8 cellular contexts compared by ENCODE assay signal in genomic region chrX:72245461-72246089, GRCh38. TPM values are rescaled to one million over a fixed set of nuclear protein-coding genes. Genes with fewer than 3 reads are reported as not detected.
DNase-seq lines count a peak whose midpoint lies in the region; ATAC-seq and TF ChIP-seq lines count a peak whose summit lies in the region.

No MANE protein-coding gene starts in this region.

- H3K4me3 ChIP-seq in NT2/D1 (ENCODE audit: insufficient read length, low read depth): no peak overlapping the region

- no peak overlapping the region for H3K27ac ChIP-seq in foreskin keratinocyte

- H3K27me3 ChIP-seq in NT2/D1 (ENCODE audit: insufficient read depth, insufficient read length): no peaks in the 10 kb centered on the region
- no peaks in the 10 kb centered on the region for H3K27me3 ChIP-seq in foreskin keratinocyte

- DNase-seq in Daoy (ENCODE audit: low read depth): peak; percentile 51
- peak; percentile 55 for DNase-seq in NT2/D1 (ENCODE audit: low read depth, low spot score)
- DNase-seq in activated effector memory CD4-positive, alpha-beta T cell treated with Interleukin-2 at 50 U/mL for 16 hours: peak; percentile 8
- DNase-seq in foreskin keratinocyte: no peak
- peak in 6 of 10 donors; percentile 41 to 85 (median 48) for DNase-seq in posterior cingulate gyrus
- DNase-seq in cortex of kidney (lab: John Stamatoyannopoulos, UW): no peak

- no peaks in the 10 kb centered on the region for H3K36me3 ChIP-seq in NT2/D1 (ENCODE audit: insufficient read depth, insufficient read length, low read length)

- intact Hi-C loops in posterior cingulate gyrus (cut with DNase I): loop anchor here (10.0 kb wide), 1 partner anchor 299 kb away; no protein-coding TSS in a partner anchor

- ATAC-seq in HG02870 (IDR thresholded peaks at IDR 0.05; ENCODE audit: unreplicated experiment): peak; percentile 57
- ATAC-seq in foreskin keratinocyte: peak; percentile 86
- no peak for ATAC-seq in HG03432 (IDR thresholded peaks at IDR 0.05; ENCODE audit: unreplicated experiment)

- H3K9ac ChIP-seq in NT2/D1 (ENCODE audit: insufficient read length, low read depth): no peak overlapping the region

- peak; percentile 76 for TF ChIP-seq CTCF in foreskin keratinocyte (conservative IDR thresholded peaks at IDR 0.05)

- H3K9me3 ChIP-seq in NT2/D1 (ENCODE audit: insufficient read depth, low read length): 0 out of 2 replicates have a peak, but pooled peaks cover 3% of the 10 kb centered on the region

- H3K4me1 ChIP-seq in NT2/D1 (ENCODE audit: insufficient read depth, insufficient read length) (no peaks in the 10 kb centered on the region), foreskin keratinocyte (no peaks in the 10 kb centered on the region)

RNA-seq across cellular contexts. Expression of gene ERCC6L, which starts 6.7 kb away (rescaled TPM):
- 11.1 and 11.8 TPM in 2 replicates for total RNA-seq in Daoy (2014; rRNA removed; shearing (Covaris generic))
- 15.1 and 19.8 TPM in 2 replicates for total RNA-seq in foreskin keratinocyte
- polyA plus RNA-seq in foreskin keratinocyte: 4.3 and 6.7 TPM in 2 replicates

RNA-seq across cellular contexts. Expression of gene RPS4X, which starts 31.5 kb away (rescaled TPM):
- total RNA-seq in Daoy (2014; rRNA removed; shearing (Covaris generic)): 816 and 906 TPM in 2 replicates
- 795 and 855 TPM in 2 replicates for total RNA-seq in foreskin keratinocyte
- 1,037 and 1,115 TPM in 2 replicates for polyA plus RNA-seq in foreskin keratinocyte

Comparison
In these comparisons a context has a peak if more than half of its experiments do, and no peak if none do; other contexts are left out.
1. DNase-seq: peak in Daoy (single experiment), NT2/D1 (single experiment), activated effector memory CD4-positive, alpha-beta T cell treated with Interleukin-2 at 50 U/mL for 16 hours (single experiment) and posterior cingulate gyrus (6 of 10); none in foreskin keratinocyte (0 of 2) and cortex of kidney (single experiment).